Comparison of ENCODE assay signal across 22 cellular contexts in genomic region chr15:77042955-77043920, GRCh38. TPM values are rescaled to one million over a fixed set of nuclear protein-coding genes. Genes with fewer than 3 reads are reported as not detected.
A peak's percentile ranks its signal among the peaks of the same experiment; 100 is the strongest.
DNase-seq lines count a peak whose midpoint lies in the region; ATAC-seq and TF ChIP-seq lines count a peak whose summit lies in the region.
"Had no signal": no experiment of that assay in that cellular context is flagged by ENCODE, and none has a peak within 500 bp of the region (broad histone marks: within the 10 kb centered on the region; RNA-seq: fewer than 3 reads in every experiment).

No MANE protein-coding gene starts in this region.

- no peak overlapping the region for H2AFZ ChIP-seq in H9 (ENCODE audit: low read length)

- no peaks in the 10 kb centered on the region for H3K9me3 Mint-ChIP-seq in activated CD4-positive, alpha-beta T cell treated with anti-CD3 and anti-CD28 coated beads, Interleukin-2, amount 10 ng/mL, durations not matched to agents 24 days and 14 days
- no peaks in the 10 kb centered on the region for H3K9me3 Mint-ChIP-seq in activated CD4-positive, alpha-beta T cell treated with anti-CD3 and anti-CD28 coated beads for 36 hours (ENCODE audit: low read depth)
- H3K9me3 Mint-ChIP-seq in CD14-positive monocyte: peaks cover 0 to 47% (median 30%) of the 10 kb centered on the region in 7 donors
- H3K9me3 Mint-ChIP-seq in activated naive CD8-positive, alpha-beta T cell treated with anti-CD3 and anti-CD28 coated beads, Interleukin-2, amount 50 U/mL, for 24 hours: no peaks in the 10 kb centered on the region
- H3K9me3 Mint-ChIP-seq in naive thymus-derived CD4-positive, alpha-beta T cell: peaks cover 0 to 12% (median 4%) of the 10 kb centered on the region in 11 donors
- H3K9me3 Mint-ChIP-seq in H9: peaks cover 8 to 9% of the 10 kb centered on the region in 2 experiments

- H3K4me3 Mint-ChIP-seq in activated CD4-positive, alpha-beta T cell treated with anti-CD3 and anti-CD28 coated beads, Interleukin-2, amount 10 ng/mL, durations not matched to agents 24 days and 14 days: no peak overlapping the region
- H3K4me3 Mint-ChIP-seq in activated CD4-positive, alpha-beta T cell treated with anti-CD3 and anti-CD28 coated beads for 36 hours: no peak overlapping the region
- H3K4me3 Mint-ChIP-seq in CD14-positive monocyte (no peak overlapping the region), H9 (no peak overlapping the region)
- no peak overlapping the region for H3K4me3 Mint-ChIP-seq in activated naive CD8-positive, alpha-beta T cell treated with anti-CD3 and anti-CD28 coated beads, Interleukin-2, amount 50 U/mL, for 24 hours
- H3K4me3 Mint-ChIP-seq in naive thymus-derived CD4-positive, alpha-beta T cell: peak overlapping the region in 1 of 10 donors; percentile 19

- no peak overlapping the region for H4K5ac ChIP-seq in H9 (ENCODE audit: insufficient read length, low read depth, low read length)

- H4K8ac ChIP-seq in H9 (replicated peaks; ENCODE audit: insufficient read length, low read depth, low read length): no peak overlapping the region

- no peak overlapping the region for H3K56ac ChIP-seq in H9 (ENCODE audit: insufficient read length, low read depth, low read length)

- H4K20me1 ChIP-seq in H9 (ENCODE audit: control insufficient read depth, insufficient read depth, insufficient read length): no peaks in the 10 kb centered on the region

- no peak overlapping the region for H2BK15ac ChIP-seq in H9 (ENCODE audit: low read depth, low read length)

- DNase-seq in activated CD4-positive, alpha-beta T cell treated with anti-CD3 and anti-CD28 coated beads, Interleukin-2, amount 10 ng/mL, durations not matched to agents 24 days and 14 days: peak; percentile 54
- no peak for DNase-seq in activated CD4-positive, alpha-beta T cell treated with anti-CD3 and anti-CD28 coated beads for 36 hours
- no peak for DNase-seq in CD14-positive monocyte (ENCODE audit: low spot score)
- no peak for DNase-seq in activated naive CD8-positive, alpha-beta T cell treated with anti-CD3 and anti-CD28 coated beads, Interleukin-2, amount 50 U/mL, for 24 hours
- DNase-seq in naive thymus-derived CD4-positive, alpha-beta T cell: no peak
- no peak for DNase-seq in H9
- no peak for DNase-seq in ecto neural progenitor cell (ENCODE audit: low spot score)
- DNase-seq in germinal center (ENCODE audit: low spot score): no peak
- DNase-seq: activated CD4-positive, alpha-beta T cell treated with anti-CD3 and anti-CD28 coated beads, Interleukin-2, amount 50 U/mL, for 4 hours; amniotic stem cell; BE2C; effector CD8-positive, alpha-beta T cell; EL; H7; KBM-7; mesendoderm; NCI-H1694; small intestine; stimulated activated CD4-positive, alpha-beta T cell treated with anti-CD3 and anti-CD28 coated beads, Interleukin-4, amount 100 ng/mL, for 24 hours had no signal

- intact Hi-C loops in activated CD4-positive, alpha-beta T cell treated with anti-CD3 and anti-CD28 coated beads, Interleukin-2, amount 10 ng/mL, durations not matched to agents 24 days and 14 days (cut with micrococcal nuclease): no loop called here
- intact Hi-C loops in activated CD4-positive, alpha-beta T cell treated with anti-CD3 and anti-CD28 coated beads for 36 hours (cut with DNase I, micrococcal nuclease): no loop called here
- intact Hi-C loops in CD14-positive monocyte (cut with micrococcal nuclease): loop anchor here in 1 of 2 donors (1.0 kb wide), 1 partner anchor 7 kb away; no protein-coding TSS in a partner anchor
- intact Hi-C loops in naive thymus-derived CD4-positive, alpha-beta T cell (cut with micrococcal nuclease): no loop called here

- H3K27me3 Mint-ChIP-seq in activated CD4-positive, alpha-beta T cell treated with anti-CD3 and anti-CD28 coated beads, Interleukin-2, amount 10 ng/mL, durations not matched to agents 24 days and 14 days: no peaks in the 10 kb centered on the region
- no peaks in the 10 kb centered on the region for H3K27me3 Mint-ChIP-seq in activated CD4-positive, alpha-beta T cell treated with anti-CD3 and anti-CD28 coated beads for 36 hours
- H3K27me3 Mint-ChIP-seq in CD14-positive monocyte (ENCODE audit: low read depth in 3 of 3) (peaks cover 0 to 1% (median 0%) of the 10 kb centered on the region in 3 donors), H9 (ENCODE audit: low read depth) (no peaks in the 10 kb centered on the region)
- no peaks in the 10 kb centered on the region for H3K27me3 Mint-ChIP-seq in activated naive CD8-positive, alpha-beta T cell treated with anti-CD3 and anti-CD28 coated beads, Interleukin-2, amount 50 U/mL, for 24 hours
- H3K27me3 Mint-ChIP-seq in naive thymus-derived CD4-positive, alpha-beta T cell: no peaks in the 10 kb centered on the region

- no peak overlapping the region for H3K4ac ChIP-seq in H9 (ENCODE audit: low read depth, low read length)

- no peak overlapping the region for H3K27ac ChIP-seq in naive thymus-derived CD4-positive, alpha-beta T cell (ENCODE audit: low read depth, low read length)
- no peak overlapping the region for H3K27ac ChIP-seq in H9 (ENCODE audit: insufficient read length, low read depth, low read length)

- CTCF ChIA-PET in activated CD4-positive, alpha-beta T cell treated with anti-CD3 and anti-CD28 coated beads for 36 hours (lab: Charles Lee): interaction anchor here (0.6 to 1.2 kb wide), 2 partner anchors 36 to 69 kb away, joined by 3 read pairs; no protein-coding TSS in a partner anchor
- CTCF ChIA-PET in naive thymus-derived CD4-positive, alpha-beta T cell (lab: Charles Lee): no interaction called here

- H3K4me2 ChIP-seq in H9 (ENCODE audit: insufficient read depth, insufficient read length, low read length): no peak overlapping the region

- no peak for ATAC-seq in activated CD4-positive, alpha-beta T cell treated with anti-CD3 and anti-CD28 coated beads for 36 hours
- ATAC-seq in activated naive CD8-positive, alpha-beta T cell treated with anti-CD3 and anti-CD28 coated beads, Interleukin-2, amount 50 U/mL, for 24 hours: no peak
- no peak for ATAC-seq in naive thymus-derived CD4-positive, alpha-beta T cell
- ATAC-seq: Right ventricle myocardium inferior had no signal

- no peak overlapping the region for H3K4me3 ChIP-seq in naive thymus-derived CD4-positive, alpha-beta T cell (ENCODE audit: low read length)

- no peaks in the 10 kb centered on the region for H3K79me1 ChIP-seq in H9 (ENCODE audit: insufficient read depth, low read depth, low read length, poor library complexity, severe bottlenecking)

- H3K27me3 ChIP-seq in naive thymus-derived CD4-positive, alpha-beta T cell (ENCODE audit: control insufficient read depth in 2 of 2, insufficient read depth in 2 of 2, low read length in 2 of 2): no peaks in the 10 kb centered on the region
- H3K27me3 ChIP-seq in H9 (ENCODE audit: insufficient read depth, low read length): no peaks in the 10 kb centered on the region
- H3K27me3 ChIP-seq: BE2C had no signal

- H3K4me1 Mint-ChIP-seq in activated CD4-positive, alpha-beta T cell treated with anti-CD3 and anti-CD28 coated beads, Interleukin-2, amount 10 ng/mL, durations not matched to agents 24 days and 14 days: peaks cover 6% of the 10 kb centered on the region
- peaks cover 2% of the 10 kb centered on the region for H3K4me1 Mint-ChIP-seq in activated CD4-positive, alpha-beta T cell treated with anti-CD3 and anti-CD28 coated beads for 36 hours
- H3K4me1 Mint-ChIP-seq in CD14-positive monocyte (peaks cover 10% of the 10 kb centered on the region), H9 (no peaks in the 10 kb centered on the region)
- H3K4me1 Mint-ChIP-seq in activated naive CD8-positive, alpha-beta T cell treated with anti-CD3 and anti-CD28 coated beads, Interleukin-2, amount 50 U/mL, for 24 hours: peaks cover 5% of the 10 kb centered on the region
- peaks cover 9 to 25% (median 18%) of the 10 kb centered on the region in 7 donors for H3K4me1 Mint-ChIP-seq in naive thymus-derived CD4-positive, alpha-beta T cell

- peaks cover 59% of the 10 kb centered on the region for H3K36me3 Mint-ChIP-seq in activated CD4-positive, alpha-beta T cell treated with anti-CD3 and anti-CD28 coated beads, Interleukin-2, amount 10 ng/mL, durations not matched to agents 24 days and 14 days (ENCODE audit: low read depth)
- H3K36me3 Mint-ChIP-seq in activated CD4-positive, alpha-beta T cell treated with anti-CD3 and anti-CD28 coated beads for 36 hours (ENCODE audit: low read depth): peaks cover 56% of the 10 kb centered on the region
- H3K36me3 Mint-ChIP-seq in CD14-positive monocyte (peaks cover 43 to 52% of the 10 kb centered on the region in 2 donors), H9 (ENCODE audit: insufficient read depth in 1 of 3, low read depth in 3 of 3) (peaks cover 26 to 63% (median 61%) of the 10 kb centered on the region in 3 experiments)
- H3K36me3 Mint-ChIP-seq in activated naive CD8-positive, alpha-beta T cell treated with anti-CD3 and anti-CD28 coated beads, Interleukin-2, amount 50 U/mL, for 24 hours (ENCODE audit: low read depth): peaks cover 43% of the 10 kb centered on the region
- peaks cover 0 to 62% (median 19%) of the 10 kb centered on the region in 5 donors for H3K36me3 Mint-ChIP-seq in naive thymus-derived CD4-positive, alpha-beta T cell

- H2BK5ac ChIP-seq in H9 (ENCODE audit: insufficient read length, low read length): no peak overlapping the region

- H3K23ac ChIP-seq in H9 (ENCODE audit: insufficient read length, low read depth, low read length): no peak overlapping the region

- POLR2A ChIA-PET in activated CD4-positive, alpha-beta T cell treated with anti-CD3 and anti-CD28 coated beads for 36 hours (lab: Charles Lee): no interaction called here
- POLR2A ChIA-PET in naive thymus-derived CD4-positive, alpha-beta T cell (lab: Charles Lee): no interaction called here

- H3K4me1 ChIP-seq in naive thymus-derived CD4-positive, alpha-beta T cell (ENCODE audit: control insufficient read depth in 2 of 2, insufficient read depth in 2 of 2, low read length in 2 of 2): no peaks in the 10 kb centered on the region
- H3K4me1 ChIP-seq in H9 (ENCODE audit: insufficient read depth, low read length): no peaks in the 10 kb centered on the region
- H3K4me1 ChIP-seq: BE2C had no signal

- no peak overlapping the region for H2AK5ac ChIP-seq in H9 (ENCODE audit: insufficient read length, low read length)

- no peak overlapping the region for H2BK120ac ChIP-seq in H9 (ENCODE audit: low read depth, low read length, poor library complexity, severe bottlenecking)

- WGBS in H9 (ENCODE audit: extremely low coverage, insufficient read length, low lambda C conversion rate): no CpG with 5 or more reads among the region's 20 CpGs

- peak; percentile 9 for TF ChIP-seq CTCF in CD14-positive monocyte (IDR thresholded peaks at IDR 0.05)
- no peak for TF ChIP-seq CTCF in H9 (conservative IDR thresholded peaks at IDR 0.05)

- H3T11ph ChIP-seq in H9 (ENCODE audit: low read length): no peak overlapping the region

- no peaks in the 10 kb centered on the region for H3K79me2 ChIP-seq in H9 (ENCODE audit: insufficient read depth, low read length)

- H4K91ac ChIP-seq in H9 (ENCODE audit: insufficient read length, low read depth, low read length): no peak overlapping the region

- H3K18ac ChIP-seq in H9 (ENCODE audit: insufficient read length, low read depth, low read length): no peak overlapping the region

- H2BK20ac ChIP-seq in H9 (ENCODE audit: low read depth, low read length, poor library complexity, severe bottlenecking): no peak overlapping the region

- no peaks in the 10 kb centered on the region for H3K23me2 ChIP-seq in H9 (ENCODE audit: insufficient read length, low read depth, low read length, poor library complexity, severe bottlenecking)

- H3K36me3 ChIP-seq in naive thymus-derived CD4-positive, alpha-beta T cell (ENCODE audit: control insufficient read depth in 2 of 3, insufficient read depth in 3 of 3, low read length in 3 of 3): peaks cover 0 to 31% (median 0%) of the 10 kb centered on the region in 3 experiments

- H3K9me3 ChIP-seq in naive thymus-derived CD4-positive, alpha-beta T cell (ENCODE audit: control insufficient read depth in 2 of 3, low read length in 3 of 3): peaks cover 0 to 11% (median 0%) of the 10 kb centered on the region in 3 experiments
- no peaks in the 10 kb centered on the region for H3K9me3 ChIP-seq in H9 (ENCODE audit: control insufficient read depth, low read depth, low read length)
- H3K9me3 ChIP-seq: BE2C had no signal

- peak overlapping the region; percentile 39 for H3K27ac Mint-ChIP-seq in activated CD4-positive, alpha-beta T cell treated with anti-CD3 and anti-CD28 coated beads, Interleukin-2, amount 10 ng/mL, durations not matched to agents 24 days and 14 days
- no peak overlapping the region for H3K27ac Mint-ChIP-seq in activated CD4-positive, alpha-beta T cell treated with anti-CD3 and anti-CD28 coated beads for 36 hours
- H3K27ac Mint-ChIP-seq in CD14-positive monocyte (peak overlapping the region in 3 of 7 donors; percentile 52 to 81 (median 60)), H9 (peak overlapping the region in 1 of 3 experiments; percentile 63; a peak in 1 of 7 replicates)
- peak overlapping the region; percentile 19 for H3K27ac Mint-ChIP-seq in activated naive CD8-positive, alpha-beta T cell treated with anti-CD3 and anti-CD28 coated beads, Interleukin-2, amount 50 U/mL, for 24 hours
- peak overlapping the region; percentile 39 to 88 (median 67) for H3K27ac Mint-ChIP-seq in naive thymus-derived CD4-positive, alpha-beta T cell

- H3K14ac ChIP-seq in H9 (ENCODE audit: insufficient read depth, low read length): no peak overlapping the region

- no peak overlapping the region for H2BK12ac ChIP-seq in H9 (ENCODE audit: insufficient read length, low read depth, low read length)

- no peak overlapping the region for H3K9ac ChIP-seq in H9 (ENCODE audit: extremely low read depth, insufficient read length, low read length)

RNA-seq across cellular contexts. Expression of gene TSPAN3, which starts 27.7 kb away (rescaled TPM):
- 41.4 and 43.0 TPM in 2 replicates for total RNA-seq in activated CD4-positive, alpha-beta T cell treated with anti-CD3 and anti-CD28 coated beads, Interleukin-2, amount 10 ng/mL, durations not matched to agents 24 days and 14 days
- 10 to 100 TPM; 26.2 to 28.4 TPM for total RNA-seq in activated CD4-positive, alpha-beta T cell treated with anti-CD3 and anti-CD28 coated beads for 36 hours
- polyA plus RNA-seq in CD14-positive monocyte: 10 to 100 TPM; 53.2 to 68.0 TPM
- total RNA-seq in naive thymus-derived CD4-positive, alpha-beta T cell: 10 to 100 TPM; 17.5 to 24.4 (median 21.7) TPM
- polyA plus RNA-seq in naive thymus-derived CD4-positive, alpha-beta T cell: 100 to 1,000 TPM in 1 of 2 donors, 10 to 100 TPM in 1; 74.7 to 101 TPM
- 117 and 124 TPM in 2 replicates for total RNA-seq in H9 (2021)

RNA-seq across cellular contexts. Expression of gene PSTPIP1, which starts 48.3 kb away (rescaled TPM):
- 182 and 186 TPM in 2 replicates for total RNA-seq in activated CD4-positive, alpha-beta T cell treated with anti-CD3 and anti-CD28 coated beads, Interleukin-2, amount 10 ng/mL, durations not matched to agents 24 days and 14 days
- 100 to 1,000 TPM; 100 to 125 TPM for total RNA-seq in activated CD4-positive, alpha-beta T cell treated with anti-CD3 and anti-CD28 coated beads for 36 hours
- 10 to 100 TPM; 85.9 to 86.8 TPM for polyA plus RNA-seq in CD14-positive monocyte
- 100 to 1,000 TPM; 101 to 182 (median 146) TPM for total RNA-seq in naive thymus-derived CD4-positive, alpha-beta T cell
- 10 to 100 TPM; 29.1 to 38.2 TPM for polyA plus RNA-seq in naive thymus-derived CD4-positive, alpha-beta T cell
- total RNA-seq in H9 (2021): 1.1 and 1.8 TPM in 2 replicates
- total RNA-seq: glomerular endothelial cell had no signal
- polyA plus RNA-seq: neural cell had no signal

Comparison
In these comparisons a context has a peak if more than half of its experiments do, and no peak if none do; other contexts are left out.
1. RNA of gene PSTPIP1, which starts 48.3 kb away (total RNA-seq): 182 to 186 TPM in activated CD4-positive, alpha-beta T cell treated with anti-CD3 and anti-CD28 coated beads, Interleukin-2, amount 10 ng/mL, durations not matched to agents 24 days and 14 days, 101 to 182 TPM in naive thymus-derived CD4-positive, alpha-beta T cell and 100 to 125 TPM in activated CD4-positive, alpha-beta T cell treated with anti-CD3 and anti-CD28 coated beads for 36 hours; 1.1 to 1.8 TPM in H9; every median in the first group is over 10 times any median in the second.